30 cellular contexts compared by ENCODE assay signal in the genomic region with DNA sequence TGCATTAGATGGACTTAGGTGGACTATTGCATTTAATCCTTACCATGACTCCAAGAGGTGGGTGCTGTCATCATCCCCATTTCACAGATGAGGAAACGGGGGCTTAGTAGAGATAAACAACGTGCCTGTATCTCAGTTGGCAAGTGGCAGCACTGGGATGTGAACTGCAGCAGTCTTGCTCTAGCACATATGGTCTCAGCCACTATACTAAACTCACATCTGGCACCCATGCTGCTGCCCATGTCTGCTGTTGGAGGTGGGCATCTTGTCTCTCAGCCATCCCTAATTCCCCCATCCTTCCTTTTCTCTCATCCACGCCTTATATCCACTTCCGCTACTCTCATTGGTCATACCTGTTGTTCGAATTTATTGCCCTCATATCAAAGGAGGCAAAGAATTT. TPM values are rescaled to one million over a fixed set of nuclear protein-coding genes. Genes with fewer than 3 reads are reported as not detected.
"Had no signal": no experiment of that assay in that cellular context is flagged by ENCODE, and none has a peak within 500 bp of the region (broad histone marks: within the 10 kb centered on the region; RNA-seq: fewer than 3 reads in every experiment).

No MANE protein-coding gene starts in this region.

- H3K27ac Mint-ChIP-seq: activated B cell treated with CpG ODN at 0.5 μM for 24 hours; activated CD4-positive, alpha-beta memory T cell treated with anti-CD3 and anti-CD28 coated beads, Interleukin-2, amount 10 ng/mL, durations not matched to agents 7 days and 5 days; activated CD8-positive, alpha-beta memory T cell treated with anti-CD3 and anti-CD28 coated beads, Interleukin-2, amount 10 ng/mL, durations not matched to agents 7 days and 5 days; activated naive CD8-positive, alpha-beta T cell treated with anti-CD3 and anti-CD28 coated beads for 36 hours; activated T-helper 17 cell treated with anti-CD3 and anti-CD28 coated beads, Interleukin-2, amount 50 U/mL, for 72 hours; dendritic cell treated with granulocyte-macrophage colony-stimulating factor and Interleukin-4, amounts not matched to agents 40 ng/mL and 50 ng/mL, for 4 days; naive B cell had no signal

- H3K36me3 ChIP-seq: cardiac muscle cell, esophagus squamous epithelium, prostate gland, right atrium auricular region had no signal

- H3K27ac ChIP-seq: cardiac muscle cell, esophagus squamous epithelium, prostate gland, right atrium auricular region had no signal

- H3K4me1 Mint-ChIP-seq: activated B cell treated with CpG ODN at 0.5 μM for 24 hours; activated CD4-positive, alpha-beta memory T cell treated with anti-CD3 and anti-CD28 coated beads, Interleukin-2, amount 10 ng/mL, durations not matched to agents 7 days and 5 days; activated CD8-positive, alpha-beta memory T cell treated with anti-CD3 and anti-CD28 coated beads, Interleukin-2, amount 10 ng/mL, durations not matched to agents 7 days and 5 days; activated naive CD8-positive, alpha-beta T cell treated with anti-CD3 and anti-CD28 coated beads for 36 hours; activated T-helper 17 cell treated with anti-CD3 and anti-CD28 coated beads, Interleukin-2, amount 50 U/mL, for 72 hours; naive B cell had no signal

- H3K27me3 ChIP-seq: cardiac muscle cell, right atrium auricular region had no signal

- DNase-seq: activated B cell treated with CpG ODN at 0.5 μM for 24 hours; activated CD4-positive, alpha-beta memory T cell treated with anti-CD3 and anti-CD28 coated beads, Interleukin-2, amount 10 ng/mL, durations not matched to agents 7 days and 5 days; activated CD4-positive, alpha-beta T cell treated with anti-CD3 and anti-CD28 coated beads for 4 hours; activated CD8-positive, alpha-beta memory T cell treated with anti-CD3 and anti-CD28 coated beads, Interleukin-2, amount 10 ng/mL, durations not matched to agents 7 days and 5 days; activated naive CD4-positive, alpha-beta T cell; activated naive CD8-positive, alpha-beta T cell treated with anti-CD3 and anti-CD28 coated beads for 36 hours; activated T-cell treated with anti-CD3 and anti-CD28 coated beads, Interleukin-2, amount 50 U/mL, for 1 hour; amniotic stem cell; effector CD8-positive, alpha-beta T cell; esophagus squamous epithelium; left cardiac atrium; mesenchymal stem cell; mucosa of descending colon; naive B cell; stimulated activated CD4-positive, alpha-beta T cell treated with anti-CD3 and anti-CD28 coated beads, Interleukin-12 subunit alpha, Interleukin-12 subunit beta, amount 100 ng/mL, for 4 hours; stimulated activated CD4-positive, alpha-beta T cell treated with anti-CD3 and anti-CD28 coated beads, Interleukin-1b, Interleukin-23, amount 100 ng/mL, for 48 hours; stimulated activated CD8-positive, alpha-beta memory T cell treated with anti-CD3 and anti-CD28 coated beads, Interleukin-4, amount 100 ng/mL, for 48 hours; stimulated activated naive CD4-positive, alpha-beta T cell had no signal

- FAIRE-seq: endothelial cell of umbilical vein, islet of Langerhans had no signal

- H3K4me1 ChIP-seq: esophagus squamous epithelium, prostate gland had no signal

- H3K9me3 Mint-ChIP-seq: activated B cell treated with CpG ODN at 0.5 μM for 24 hours; activated CD4-positive, alpha-beta memory T cell treated with anti-CD3 and anti-CD28 coated beads, Interleukin-2, amount 10 ng/mL, durations not matched to agents 7 days and 5 days; activated naive CD8-positive, alpha-beta T cell treated with anti-CD3 and anti-CD28 coated beads for 36 hours; activated T-helper 17 cell treated with anti-CD3 and anti-CD28 coated beads, Interleukin-2, amount 50 U/mL, for 72 hours; dendritic cell treated with granulocyte-macrophage colony-stimulating factor and Interleukin-4, amounts not matched to agents 40 ng/mL and 50 ng/mL, for 4 days had no signal

- H3K36me3 Mint-ChIP-seq: activated CD8-positive, alpha-beta memory T cell treated with anti-CD3 and anti-CD28 coated beads, Interleukin-2, amount 10 ng/mL, durations not matched to agents 7 days and 5 days; activated naive CD8-positive, alpha-beta T cell treated with anti-CD3 and anti-CD28 coated beads for 36 hours; naive B cell had no signal

- H3K9me3 ChIP-seq: esophagus squamous epithelium, mucosa of descending colon, prostate gland, right atrium auricular region had no signal

- H3K4me3 Mint-ChIP-seq: activated B cell treated with CpG ODN at 0.5 μM for 24 hours; activated CD4-positive, alpha-beta memory T cell treated with anti-CD3 and anti-CD28 coated beads, Interleukin-2, amount 10 ng/mL, durations not matched to agents 7 days and 5 days; activated CD8-positive, alpha-beta memory T cell treated with anti-CD3 and anti-CD28 coated beads, Interleukin-2, amount 10 ng/mL, durations not matched to agents 7 days and 5 days; activated naive CD8-positive, alpha-beta T cell treated with anti-CD3 and anti-CD28 coated beads for 36 hours; activated T-helper 17 cell treated with anti-CD3 and anti-CD28 coated beads, Interleukin-2, amount 50 U/mL, for 72 hours; dendritic cell treated with granulocyte-macrophage colony-stimulating factor and Interleukin-4, amounts not matched to agents 40 ng/mL and 50 ng/mL, for 4 days; naive B cell had no signal

- H3K4me3 ChIP-seq: cardiac muscle cell, esophagus squamous epithelium, mucosa of descending colon, prostate gland, right atrium auricular region had no signal

- ATAC-seq: activated CD8-positive, alpha-beta memory T cell treated with anti-CD3 and anti-CD28 coated beads, Interleukin-2, amount 10 ng/mL, durations not matched to agents 7 days and 5 days; activated T-helper 17 cell treated with anti-CD3 and anti-CD28 coated beads, Interleukin-2, amount 50 U/mL, for 72 hours; left cardiac atrium; mucosa of descending colon had no signal

RNA-seq across cellular contexts. Expression of gene PRG3, which starts 3.9 kb away (rescaled TPM):
- total RNA-seq: activated B cell treated with CpG ODN at 0.5 μM for 24 hours; activated CD4-positive, alpha-beta memory T cell treated with anti-CD3 and anti-CD28 coated beads, Interleukin-2, amount 10 ng/mL, durations not matched to agents 7 days and 5 days; activated CD8-positive, alpha-beta memory T cell treated with anti-CD3 and anti-CD28 coated beads, Interleukin-2, amount 10 ng/mL, durations not matched to agents 7 days and 5 days; activated naive CD8-positive, alpha-beta T cell treated with anti-CD3 and anti-CD28 coated beads for 36 hours; activated T-helper 17 cell treated with anti-CD3 and anti-CD28 coated beads, Interleukin-2, amount 50 U/mL, for 72 hours; cardiac muscle cell; chondrocyte; endothelial cell of umbilical vein; esophagus squamous epithelium; glomerular endothelial cell; left cardiac atrium; lower leg skin; mucosa of descending colon; osteocyte; prostate gland; right atrium auricular region; ureter had no signal
- polyA plus RNA-seq: cardiac muscle cell, endothelial cell of umbilical vein had no signal

RNA-seq across cellular contexts. Expression of gene PRG2, which starts 13.4 kb away (rescaled TPM):
- total RNA-seq: cardiac muscle cell, chondrocyte, esophagus squamous epithelium, glomerular endothelial cell, left cardiac atrium, osteocyte, right atrium auricular region had no signal
- polyA plus RNA-seq: cardiac muscle cell had no signal

RNA-seq across cellular contexts. Expression of gene P2RX3, which starts 38.9 kb away (rescaled TPM):
- total RNA-seq: activated B cell treated with CpG ODN at 0.5 μM for 24 hours; activated CD4-positive, alpha-beta memory T cell treated with anti-CD3 and anti-CD28 coated beads, Interleukin-2, amount 10 ng/mL, durations not matched to agents 7 days and 5 days; activated CD8-positive, alpha-beta memory T cell treated with anti-CD3 and anti-CD28 coated beads, Interleukin-2, amount 10 ng/mL, durations not matched to agents 7 days and 5 days; activated naive CD8-positive, alpha-beta T cell treated with anti-CD3 and anti-CD28 coated beads for 36 hours; activated T-helper 17 cell treated with anti-CD3 and anti-CD28 coated beads, Interleukin-2, amount 50 U/mL, for 72 hours; chondrocyte; endothelial cell of umbilical vein; esophagus squamous epithelium; glomerular endothelial cell; lower leg skin; mucosa of descending colon; osteocyte had no signal
- polyA plus RNA-seq: endothelial cell of umbilical vein had no signal
